Comparison of ENCODE assay signal across 13 cellular contexts in the genomic region with DNA sequence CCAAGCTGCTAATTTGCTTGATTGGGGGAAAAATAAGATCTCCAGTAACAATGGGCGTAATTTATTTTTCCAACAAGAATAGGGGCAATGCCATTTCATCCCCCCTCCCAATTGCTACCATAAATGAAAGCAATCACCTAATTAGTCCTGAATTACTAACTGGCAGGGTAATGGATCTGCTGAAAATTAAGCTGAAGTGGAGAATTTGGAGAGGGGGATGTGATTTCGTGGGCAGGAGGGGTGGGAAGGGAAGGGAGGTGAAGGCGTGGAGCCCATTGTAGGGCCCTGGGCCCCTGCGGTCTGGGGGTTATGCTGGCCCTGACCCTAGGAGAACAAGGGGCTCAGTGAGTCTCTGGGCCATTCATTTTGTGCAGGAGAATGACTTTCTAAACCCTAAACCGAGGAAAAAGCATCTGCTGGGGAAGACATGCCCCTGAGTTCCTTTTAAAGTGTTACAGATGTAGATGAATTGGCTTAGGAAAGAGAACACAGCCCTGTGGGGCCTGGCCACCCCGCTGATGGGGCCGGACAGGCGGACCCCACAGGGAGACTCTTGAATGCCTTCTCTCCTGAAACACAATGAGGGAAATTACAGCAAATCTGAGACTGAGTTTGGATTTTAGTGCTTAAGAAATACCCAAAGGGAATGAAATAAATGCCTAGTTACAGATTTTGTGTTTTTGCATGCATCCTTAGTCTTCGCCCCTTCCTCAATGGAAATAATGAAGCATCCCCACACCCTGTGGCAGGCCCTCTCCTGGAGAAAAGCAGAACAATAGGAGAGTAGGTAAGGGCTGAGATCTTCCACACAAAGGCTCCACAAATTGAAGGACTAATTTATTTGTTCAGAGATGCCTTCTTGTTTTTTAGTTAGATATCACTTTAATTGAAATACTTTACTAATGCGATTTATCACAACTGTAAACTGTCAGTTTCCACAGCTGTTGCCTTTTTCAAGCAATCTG.
DNase-seq lines count a peak whose midpoint lies in the region; ATAC-seq and TF ChIP-seq lines count a peak whose summit lies in the region.
"Had no signal": no experiment of that assay in that cellular context is flagged by ENCODE, and none has a peak within 500 bp of the region (broad histone marks: within the 10 kb centered on the region; RNA-seq: fewer than 3 reads in every experiment).

No MANE protein-coding gene starts in this region.

- no peaks in the 10 kb centered on the region for H3K27me3 ChIP-seq in HUES48 (ENCODE audit: control insufficient read depth, insufficient read depth, low read length)
- H3K27me3 ChIP-seq: upper lobe of left lung had no signal

- peaks cover 32% of the 10 kb centered on the region for H3K4me1 ChIP-seq in HUES48 (ENCODE audit: control insufficient read depth, insufficient read depth, low read length)

- no peaks in the 10 kb centered on the region for H3K36me3 Mint-ChIP-seq in mesothelial cell of epicardium
- H3K36me3 Mint-ChIP-seq: immature natural killer cell had no signal

- no peaks in the 10 kb centered on the region for H3K9me3 Mint-ChIP-seq in mesothelial cell of epicardium
- H3K9me3 Mint-ChIP-seq: activated T-helper 2 cell treated with anti-CD3 and anti-CD28 coated beads, Interferon-gamma antibody, Interleukin-2, Interleukin-4, amounts not matched to agents 10 μg/mL and 5 μg/mL and 100 μg/mL, durations not matched to agents 14 hours and 24 hours and 36 hours; immature natural killer cell had no signal

- in situ Hi-C loops in astrocyte of the cerebellum (cut with HindIII; ENCODE audit: low sequenced_read_pairs): no loop called here

- TF ChIP-seq CTCF in AG10803 (conservative IDR thresholded peaks at IDR 0.05; ENCODE audit: low read length) (peak; percentile 19), astrocyte of the cerebellum (IDR thresholded peaks at IDR 0.05; ENCODE audit: low read depth, low read length, missing control alignments) (peak; percentile 22), mesothelial cell of epicardium (IDR thresholded peaks at IDR 0.05; ENCODE audit: unreplicated experiment) (no peak)

- no peak overlapping the region for H3K9ac ChIP-seq in HUES48 (ENCODE audit: low read depth, low read length)

- H3K27ac Mint-ChIP-seq in mesothelial cell of epicardium: no peak overlapping the region
- H3K27ac Mint-ChIP-seq: activated CD8-positive, alpha-beta T cell treated with anti-CD3 and anti-CD28 coated beads, Interleukin-2, amount 10 ng/mL, durations not matched to agents 7 days and 5 days; activated T-helper 2 cell treated with anti-CD3 and anti-CD28 coated beads, Interferon-gamma antibody, Interleukin-2, Interleukin-4, amounts not matched to agents 10 μg/mL and 5 μg/mL and 100 μg/mL, durations not matched to agents 14 hours and 24 hours and 36 hours; immature natural killer cell had no signal

- H3K36me3 ChIP-seq in HUES48 (ENCODE audit: control insufficient read depth, insufficient read depth, low read length): no peaks in the 10 kb centered on the region
- H3K36me3 ChIP-seq: upper lobe of left lung had no signal

- no peak overlapping the region for H3K4me3 ChIP-seq in AG10803 (ENCODE audit: low read length)
- no peak overlapping the region for H3K4me3 ChIP-seq in HUES48 (ENCODE audit: low read depth, low read length)
- H3K4me3 ChIP-seq in astrocyte of the cerebellum (ENCODE audit: low read depth, low read length): no peak overlapping the region
- H3K4me3 ChIP-seq: upper lobe of left lung had no signal

- peak overlapping the region; percentile 78 for H3K27ac ChIP-seq in HUES48 (ENCODE audit: low read depth, low read length)
- H3K27ac ChIP-seq: C4-2B, upper lobe of left lung had no signal

- no peak for DNase-seq in AG10803 (ENCODE audit: low read depth)
- DNase-seq in astrocyte of the cerebellum (ENCODE audit: low read depth): no peak
- DNase-seq in mesothelial cell of epicardium (ENCODE audit: low spot score in 2 of 2, unreplicated experiment in 2 of 2): no peak
- DNase-seq in A172 (ENCODE audit: low spot score): no peak
- DNase-seq in NCI-H446 (lab: John Stamatoyannopoulos, UW): no peak
- no peak for DNase-seq in activated gamma-delta T cell (lab: John Stamatoyannopoulos, UW)

- peak overlapping the region; percentile 60 for H3K4me3 Mint-ChIP-seq in mesothelial cell of epicardium
- H3K4me3 Mint-ChIP-seq: activated CD8-positive, alpha-beta T cell treated with anti-CD3 and anti-CD28 coated beads, Interleukin-2, amount 10 ng/mL, durations not matched to agents 7 days and 5 days had no signal

- ATAC-seq in GM18873 (IDR thresholded peaks at IDR 0.05; ENCODE audit: low FRiP score, unreplicated experiment): no peak

- H3K9me3 ChIP-seq in HUES48 (ENCODE audit: control insufficient read depth, insufficient read depth, low read length): no peaks in the 10 kb centered on the region; the same call in 1 of the 2 replicates
- H3K9me3 ChIP-seq: upper lobe of left lung had no signal

- H3K4me1 Mint-ChIP-seq in mesothelial cell of epicardium: peaks cover 28% of the 10 kb centered on the region

- H3K27me3 Mint-ChIP-seq in mesothelial cell of epicardium (ENCODE audit: low read depth): peaks cover 53% of the 10 kb centered on the region
